ENCODE assay signal across 8 cellular contexts in the genomic region with DNA sequence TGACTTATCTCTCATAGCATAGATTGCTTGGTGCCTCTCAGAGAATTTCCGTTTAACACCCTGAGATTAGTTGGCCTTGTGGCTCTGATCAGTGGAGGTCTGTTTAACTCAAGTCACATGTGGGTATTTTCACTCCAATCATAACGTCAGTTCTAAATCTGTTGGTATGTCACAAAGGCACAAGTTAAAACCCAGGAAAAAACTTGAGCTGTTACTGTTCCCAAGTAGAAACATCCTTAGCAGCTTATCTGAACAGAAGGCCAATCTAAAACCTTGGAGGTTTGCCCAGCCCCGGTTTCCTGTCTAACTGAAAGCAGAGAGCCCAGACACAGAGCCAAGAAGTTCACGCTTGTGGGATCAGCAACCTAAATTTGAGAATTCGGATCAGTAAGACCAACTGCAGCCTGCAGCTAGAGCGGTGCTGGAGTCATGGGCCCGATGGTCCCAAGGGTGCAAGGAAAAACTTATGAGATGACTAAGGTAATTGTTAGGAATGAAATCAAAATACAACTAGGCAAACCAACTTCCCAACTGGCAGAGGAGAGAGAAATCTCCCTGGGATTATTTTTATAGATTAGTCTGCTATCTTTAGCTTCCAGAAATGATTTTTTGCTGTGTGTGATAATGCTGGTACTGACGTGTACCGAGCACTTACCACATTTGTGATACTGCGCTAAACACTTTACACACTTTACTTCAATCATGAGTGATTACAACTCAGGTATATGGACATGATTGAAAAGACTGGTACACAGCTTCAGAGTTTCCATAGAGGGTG.
DNase-seq lines count a peak whose midpoint lies in the region; ATAC-seq and TF ChIP-seq lines count a peak whose summit lies in the region.

No MANE protein-coding gene starts in this region.

- H3K36me3 ChIP-seq in esophagus muscularis mucosa, result no peaks in the 10 kb centered on the region

- no peak for ATAC-seq in HG02884 (IDR thresholded peaks at IDR 0.05; ENCODE audit: unreplicated experiment)
- no peak for ATAC-seq in GM18502 (IDR thresholded peaks at IDR 0.05; ENCODE audit: poor library complexity, unreplicated experiment)
- no peak for ATAC-seq in HG02678 (IDR thresholded peaks at IDR 0.05; ENCODE audit: unreplicated experiment)
- no peak for ATAC-seq in GM21515 (IDR thresholded peaks at IDR 0.05; ENCODE audit: unreplicated experiment)

- H3K9me3 ChIP-seq in esophagus muscularis mucosa, result no peaks in the 10 kb centered on the region

- no peak for TF ChIP-seq CTCF in esophagus muscularis mucosa (IDR thresholded peaks at IDR 0.05)

- DNase-seq in Ammon's horn (ENCODE audit: low spot score) (peak; percentile 49), NCI-H82 treated with DMSO at 0.1 percent for 48 hours (lab: John Stamatoyannopoulos, UW; ENCODE audit: unreplicated experiment) (peak; percentile 83), esophagus muscularis mucosa (ENCODE audit: extremely low spot score) (no peak), non-pigmented ciliary epithelial cell (ENCODE audit: low read depth) (peak; percentile 89)

- TF ChIP-seq EP300 in esophagus muscularis mucosa (IDR thresholded peaks at IDR 0.05), result no peak

- WGBS in esophagus muscularis mucosa, result 26% methylated on average over 10 of the region's 10 CpGs

- H3K27ac ChIP-seq in esophagus muscularis mucosa (replicated peaks in 1 of 4), result peak overlapping the region; percentile 66 to 76 (median 70)

- peak overlapping the region in 1 of 4 donors; percentile 10 for H3K4me3 ChIP-seq in esophagus muscularis mucosa

- H3K4me1 ChIP-seq in esophagus muscularis mucosa, result peaks cover 31 to 42% (median 37%) of the 10 kb centered on the region in 4 donors

- intact Hi-C loops in esophagus muscularis mucosa (cut with DNase I), result no loop called here

- H3K27me3 ChIP-seq in esophagus muscularis mucosa, result no peaks in the 10 kb centered on the region

- no peak for TF ChIP-seq POLR2A in esophagus muscularis mucosa (IDR thresholded peaks at IDR 0.05; ENCODE audit: low read depth)
